Comparison of ENCODE assay signal across 24 cellular contexts in the genomic region with DNA sequence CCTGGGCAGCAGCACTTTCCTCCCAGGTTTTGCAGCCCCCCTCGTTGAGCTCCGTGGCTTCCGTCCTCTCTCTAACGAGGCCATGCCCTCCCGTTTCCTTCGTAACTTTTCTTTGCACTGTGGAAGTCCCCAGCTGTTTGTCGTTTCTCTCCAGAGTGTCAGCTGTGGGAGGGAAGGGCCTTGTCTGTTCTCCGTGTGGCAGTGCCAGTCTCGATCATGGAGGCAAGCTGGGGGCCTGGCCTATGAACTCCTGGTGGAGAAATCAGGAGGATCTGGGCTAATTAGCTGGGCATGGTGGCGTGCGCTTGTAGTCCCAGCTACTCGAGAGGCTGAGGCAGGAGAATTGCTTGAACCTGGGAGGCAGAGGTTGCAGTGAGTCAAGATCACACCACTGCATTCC. TPM values are rescaled to one million over a fixed set of nuclear protein-coding genes. Genes with fewer than 3 reads are reported as not detected.
"Had no signal": no experiment of that assay in that cellular context is flagged by ENCODE, and none has a peak within 500 bp of the region (broad histone marks: within the 10 kb centered on the region; RNA-seq: fewer than 3 reads in every experiment).

No MANE protein-coding gene starts in this region.

- H3K9me3 ChIP-seq: tibial artery, uterus had no signal

- H3K27ac ChIP-seq: tibial artery, uterus had no signal

- H3K36me3 ChIP-seq: uterus had no signal

- H3K27me3 Mint-ChIP-seq: memory B cell; progenitor cell of endocrine pancreas; stimulated activated naive CD8-positive, alpha-beta T cell treated with anti-CD3 and anti-CD28 coated beads, Interleukin-15, Interleukin-2, amounts not matched to agents 100 ng/mL and 50 ng/mL, for 24 hours; T-cell had no signal

- H3K4me1 ChIP-seq: uterus had no signal

- H3K27ac Mint-ChIP-seq: memory B cell; progenitor cell of endocrine pancreas; stimulated activated naive CD8-positive, alpha-beta T cell treated with anti-CD3 and anti-CD28 coated beads, Interleukin-15, Interleukin-2, amounts not matched to agents 100 ng/mL and 50 ng/mL, for 24 hours; T-cell; T-helper 2 cell treated with Interferon-gamma antibody and Interleukin-4, amounts not matched to agents 5 μg/mL and 100 μg/mL, for 36 hours had no signal

- H3K27me3 ChIP-seq: tibial artery, uterus had no signal

- ATAC-seq: activated naive CD4-positive, alpha-beta T cell treated with anti-CD3 and anti-CD28 coated beads, Interleukin-2, amount 50 U/mL, for 72 hours; T-cell had no signal

- DNase-seq: activated CD4-positive, alpha-beta T cell treated with anti-CD3 and anti-CD28 coated beads for 1 hour; activated T-cell treated with anti-CD3 and anti-CD28 coated beads, Interleukin-2, amount 50 U/mL, for 1 hour; aorta; central memory CD4-positive, alpha-beta T cell; effector memory CD4-positive, alpha-beta T cell; hippocampal formation; kidney glomerular epithelial cell; left ventricle myocardium superior; naive B cell; retina; stimulated activated CD4-positive, alpha-beta T cell treated with anti-CD3 and anti-CD28 coated beads, Interleukin-4, amount 100 ng/mL, for 4 hours; T-cell; tibial artery; uterus; WERI-Rb-1 had no signal

- H3K4me3 Mint-ChIP-seq: memory B cell; neural crest cell; stimulated activated naive CD8-positive, alpha-beta T cell treated with anti-CD3 and anti-CD28 coated beads, Interleukin-15, Interleukin-2, amounts not matched to agents 100 ng/mL and 50 ng/mL, for 24 hours; T-cell; T-helper 2 cell treated with Interferon-gamma antibody and Interleukin-4, amounts not matched to agents 5 μg/mL and 100 μg/mL, for 36 hours had no signal

- H3K4me3 ChIP-seq: tibial artery, uterus had no signal

- H3K9me3 Mint-ChIP-seq: activated naive CD4-positive, alpha-beta T cell treated with anti-CD3 and anti-CD28 coated beads, Interleukin-2, amount 50 U/mL, for 72 hours; memory B cell; neural crest cell; stimulated activated naive CD8-positive, alpha-beta T cell treated with anti-CD3 and anti-CD28 coated beads, Interleukin-15, Interleukin-2, amounts not matched to agents 100 ng/mL and 50 ng/mL, for 24 hours; T-cell; T-helper 2 cell treated with Interferon-gamma antibody and Interleukin-4, amounts not matched to agents 5 μg/mL and 100 μg/mL, for 36 hours had no signal

RNA-seq across cellular contexts. Expression of a gene that starts 59.6 kb away (rescaled TPM):
- total RNA-seq: activated naive CD4-positive, alpha-beta T cell treated with anti-CD3 and anti-CD28 coated beads, Interleukin-2, amount 50 U/mL, for 72 hours; frontal cortex; mononuclear cell; neural crest cell; osteocyte; T-cell had no signal
